Comparison of ENCODE assay signal across 20 cellular contexts in the genomic region with DNA sequence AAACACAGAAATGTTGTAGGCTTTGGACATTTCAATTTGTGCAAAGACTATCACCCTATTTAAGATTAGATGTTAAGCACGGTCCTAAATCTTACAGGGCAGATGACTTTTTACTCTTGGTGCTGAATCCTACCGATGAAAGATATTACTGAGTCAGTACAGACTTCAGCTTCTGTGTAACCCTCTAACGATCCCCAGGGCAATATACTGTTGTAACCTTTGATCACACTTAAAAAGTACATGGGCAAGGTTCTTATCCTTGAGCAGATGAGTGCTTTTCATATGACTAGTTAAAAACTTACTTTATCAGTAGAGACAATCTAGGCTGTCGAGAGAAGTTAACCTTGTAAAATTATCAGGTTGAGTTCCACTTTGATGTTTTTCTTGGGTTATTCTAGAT. TPM values are rescaled to one million over a fixed set of nuclear protein-coding genes. Genes with fewer than 3 reads are reported as not detected.
DNase-seq lines count a peak whose midpoint lies in the region; ATAC-seq and TF ChIP-seq lines count a peak whose summit lies in the region.
"Had no signal": no experiment of that assay in that cellular context is flagged by ENCODE, and none has a peak within 500 bp of the region (broad histone marks: within the 10 kb centered on the region; RNA-seq: fewer than 3 reads in every experiment).

No MANE protein-coding gene starts in this region.

- H4K20me1 ChIP-seq in PC-9 (ENCODE audit: insufficient read depth), result no peaks in the 10 kb centered on the region
- H4K20me1 ChIP-seq: BLaER1 had no signal

- in situ Hi-C loops in brain microvascular endothelial cell (cut with HindIII; ENCODE audit: low pct_ligation_motif_present, low sequenced_read_pairs), result no loop called here

- H3K36me3 ChIP-seq in heart left ventricle (no peaks in the 10 kb centered on the region), left ventricle myocardium inferior (no peaks in the 10 kb centered on the region), mucosa of rectum (ENCODE audit: control insufficient read depth in 2 of 2, insufficient read depth in 2 of 2, low read length in 2 of 2) (no peaks in the 10 kb centered on the region), brain microvascular endothelial cell (replicated peaks) (no peaks in the 10 kb centered on the region), PC-9 (ENCODE audit: low read depth) (no peaks in the 10 kb centered on the region)
- H3K36me3 ChIP-seq: BLaER1 had no signal

- peak overlapping the region in 4 of 12 donors; percentile 4 to 19 (median 8) for H3K4me3 ChIP-seq in heart left ventricle
- peak overlapping the region; percentile 31 for H3K4me3 ChIP-seq in left ventricle myocardium inferior
- peak overlapping the region; percentile 23 to 39 for H3K4me3 ChIP-seq in mucosa of rectum (ENCODE audit: low read length in 2 of 2)
- H3K4me3 ChIP-seq in brain microvascular endothelial cell (ENCODE audit: low read depth, low read length), result no peak overlapping the region
- H3K4me3 ChIP-seq in PC-9, result no peak overlapping the region
- H3K4me3 ChIP-seq: BLaER1, K562 had no signal

- no peaks in the 10 kb centered on the region for H3F3A ChIP-seq in PC-9 (ENCODE audit: insufficient read depth, low read depth)

- H3K79me2 ChIP-seq in PC-9 (ENCODE audit: low read depth), result no peaks in the 10 kb centered on the region

- H3K9me2 ChIP-seq in PC-9 (ENCODE audit: insufficient read depth), result no peaks in the 10 kb centered on the region

- TF ChIP-seq CTCF in heart left ventricle (IDR thresholded peaks at IDR 0.05) (no peak), left ventricle myocardium inferior (IDR thresholded peaks at IDR 0.05; ENCODE audit: borderline replicate concordance) (no peak), brain microvascular endothelial cell (IDR thresholded peaks at IDR 0.05; ENCODE audit: low read depth, low read length, missing control alignments) (no peak), PC-9 (conservative IDR thresholded peaks at IDR 0.05) (no peak)

- POLR2A ChIA-PET in PC-9 (lab: Charles Lee; ENCODE audit: unreplicated experiment), result interaction anchor here (0.7 kb wide), 1 partner anchor 1038 kb away, joined by 7 read pairs; no protein-coding TSS in a partner anchor

- CTCF ChIA-PET in PC-9 (lab: Charles Lee), result no interaction called here

- H3K9ac ChIP-seq in mucosa of rectum (ENCODE audit: low read depth in 1 of 2, low read length in 2 of 2), result no peak overlapping the region
- H3K9ac ChIP-seq: BLaER1 had no signal

- no peak for DNase-seq in heart left ventricle
- DNase-seq in Right ventricle myocardium superior, result no peak
- no peak for DNase-seq in left ventricle myocardium inferior
- no peak for DNase-seq in NCI-H345 (lab: John Stamatoyannopoulos, UW)
- DNase-seq in NOMO-1 treated with DMSO at 0.1 percent for 48 hours (lab: John Stamatoyannopoulos, UW; ENCODE audit: unreplicated experiment), result no peak
- no peak for DNase-seq in brain microvascular endothelial cell
- no peak for DNase-seq in PC-9
- DNase-seq: 8988T; CD8-positive, alpha-beta T cell; DMS79; MV-4-11; NCI-H1417 treated with DMSO at 0.1 percent for 48 hours; NCI-H1930; NCI-H82 had no signal

- peak in 3 of 4 donors; percentile 22 to 38 (median 38) for ATAC-seq in heart left ventricle
- ATAC-seq in Right ventricle myocardium superior (ENCODE audit: poor library complexity), result no peak
- ATAC-seq: CD8-positive, alpha-beta T cell; HCT116; K562; Panc1 had no signal

- H3K27me3 ChIP-seq in heart left ventricle (no peaks in the 10 kb centered on the region), left ventricle myocardium inferior (ENCODE audit: low read depth) (no peaks in the 10 kb centered on the region), mucosa of rectum (ENCODE audit: control insufficient read depth in 2 of 2, insufficient read depth in 2 of 2, low read length in 2 of 2) (no peaks in the 10 kb centered on the region), brain microvascular endothelial cell (replicated peaks) (no peaks in the 10 kb centered on the region), PC-9 (ENCODE audit: insufficient read depth, low read depth) (no peaks in the 10 kb centered on the region)
- H3K27me3 ChIP-seq: BLaER1 had no signal

- intact Hi-C loops in heart left ventricle (cut with DNase I) (no loop called here), Right ventricle myocardium superior (cut with DNase I) (no loop called here), left ventricle myocardium inferior (cut with micrococcal nuclease) (no loop called here), PC-9 (cut with micrococcal nuclease; ENCODE audit: unreplicated experiment) (no loop called here)

- WGBS in heart left ventricle, 4 donors, result 37 to 44% (median 38%) methylated on average over 4 of the region's 4 CpGs

- H3K4me1 ChIP-seq in heart left ventricle (peaks cover 0 to 54% (median 20%) of the 10 kb centered on the region in 12 donors), left ventricle myocardium inferior (peaks cover 54% of the 10 kb centered on the region), mucosa of rectum (ENCODE audit: control insufficient read depth in 2 of 2, insufficient read depth in 2 of 2, low read length in 2 of 2) (peaks cover 16 to 35% of the 10 kb centered on the region in 2 donors), PC-9 (replicated peaks; ENCODE audit: insufficient read depth) (no peaks in the 10 kb centered on the region)
- H3K4me1 ChIP-seq: BLaER1 had no signal

- H2AFZ ChIP-seq in PC-9, result no peak overlapping the region

- H3K9me3 ChIP-seq in heart left ventricle (no peaks in the 10 kb centered on the region), left ventricle myocardium inferior (replicated peaks) (no peaks in the 10 kb centered on the region), mucosa of rectum (ENCODE audit: control insufficient read depth in 2 of 2, low read length in 2 of 2) (no peaks in the 10 kb centered on the region), PC-9 (ENCODE audit: insufficient read depth, low read depth) (no peaks in the 10 kb centered on the region; the same call in 1 of the 2 replicates)
- H3K9me3 ChIP-seq: BLaER1 had no signal

- H3K4me2 ChIP-seq in PC-9, result no peak overlapping the region
- H3K4me2 ChIP-seq: BLaER1 had no signal

- BruUV-seq in PC-9 (replicated peaks; lab: Mats Ljungman, UMichigan), result no TSS peak

- H3K27ac ChIP-seq in heart left ventricle (peak overlapping the region in 11 of 12 donors; percentile 4 to 81 (median 63)), left ventricle myocardium inferior (replicated peaks) (peak overlapping the region; percentile 83), mucosa of rectum (ENCODE audit: low read depth in 2 of 2, low read length in 2 of 2) (peak overlapping the region in 1 of 2 donors; percentile 45), brain microvascular endothelial cell (no peak overlapping the region), PC-9 (no peak overlapping the region)
- H3K27ac ChIP-seq: BLaER1 had no signal

- TF ChIP-seq POLR2A in heart left ventricle (IDR thresholded peaks at IDR 0.05), result no peak

RNA-seq across cellular contexts. Expression of gene PDE3A, which starts 22.5 kb away (rescaled TPM):
- 100 to 1,000 TPM; 129 to 295 (median 214) TPM for total RNA-seq in heart left ventricle
- polyA plus RNA-seq in heart left ventricle, result 10 to 100 TPM; 44.5 to 46.7 TPM
- total RNA-seq in Right ventricle myocardium superior, result 153 TPM
- total RNA-seq in left ventricle myocardium inferior, result 161 TPM
- total RNA-seq in PC-9 (2021), result not detected in 2 replicates
- total RNA-seq: CD8-positive, alpha-beta T cell; G401 had no signal
- polyA plus RNA-seq: K562 had no signal

Comparison
In these comparisons a context has a peak if more than half of its experiments do, and no peak if none do; other contexts are left out.
1. H3K27ac ChIP-seq: peak in heart left ventricle (11 of 12) and left ventricle myocardium inferior (single experiment); none in brain microvascular endothelial cell (single experiment) and PC-9 (single experiment).
2. H3K4me3 ChIP-seq: peak in left ventricle myocardium inferior (single experiment) and mucosa of rectum (2 of 2); none in brain microvascular endothelial cell (single experiment) and PC-9 (single experiment).
3. RNA of gene PDE3A, which starts 22.5 kb away (total RNA-seq): 129 to 295 TPM in heart left ventricle, 161 TPM in left ventricle myocardium inferior (single experiment) and 153 TPM in Right ventricle myocardium superior (single experiment); not detected in PC-9; every median in the first group is over 100 times any median in the second.